In the genomic region with DNA sequence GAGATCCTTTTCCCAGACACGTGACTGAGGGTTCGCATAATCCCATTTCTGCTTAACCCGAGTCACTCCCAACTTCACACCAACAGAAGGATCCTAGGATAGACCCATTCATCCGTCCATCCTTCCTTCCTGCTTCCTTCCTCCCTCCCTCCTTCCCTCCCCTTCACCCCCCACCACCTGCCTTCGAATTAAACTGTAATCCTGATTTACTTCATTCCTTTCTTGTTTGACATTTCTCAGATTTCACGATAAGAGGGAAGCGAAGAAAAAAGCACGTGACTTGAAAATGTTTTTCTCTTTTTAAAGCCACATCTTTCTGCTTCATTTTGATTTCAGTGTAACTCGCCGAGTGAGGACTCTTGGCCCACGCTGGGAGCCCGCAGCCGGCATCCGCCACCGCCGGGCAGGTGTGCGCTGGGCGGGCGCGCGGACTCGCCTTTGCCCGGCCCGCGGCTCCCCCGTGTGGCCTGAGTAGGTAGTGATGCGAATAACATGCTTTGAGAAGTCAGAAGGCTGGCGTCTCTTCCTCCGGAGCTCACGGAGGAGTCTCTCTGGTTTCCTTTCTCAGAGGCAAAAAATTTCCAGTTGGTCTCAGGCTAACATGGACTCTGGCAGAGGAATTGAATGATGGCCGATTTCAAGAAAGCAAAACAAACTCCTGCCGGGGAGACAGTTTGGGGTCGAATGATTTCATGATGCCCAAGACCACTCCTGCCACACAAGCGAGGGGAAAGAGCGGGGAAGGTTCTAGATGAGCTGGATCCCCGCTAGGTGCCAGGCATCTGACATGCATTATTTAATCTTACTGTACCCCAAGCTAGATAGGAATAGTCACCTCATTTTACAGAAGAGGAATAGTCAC, we compare ENCODE assay signal across 9 cellular contexts.
DNase-seq lines count a peak whose midpoint lies in the region; ATAC-seq and TF ChIP-seq lines count a peak whose summit lies in the region.
"Had no signal": no experiment of that assay in that cellular context is flagged by ENCODE, and none has a peak within 500 bp of the region (broad histone marks: within the 10 kb centered on the region; RNA-seq: fewer than 3 reads in every experiment).

No MANE protein-coding gene starts in this region.

- H3K9me3 Mint-ChIP-seq in osteocyte (ENCODE audit: unreplicated experiment), result no peaks in the 10 kb centered on the region

- TF ChIP-seq CTCF in osteocyte (IDR thresholded peaks at IDR 0.05) (peak; percentile 98), thyroid gland (IDR thresholded peaks at IDR 0.05) (peak; percentile 67 to 96 (median 81))

- peaks cover 4% of the 10 kb centered on the region for H3K27me3 Mint-ChIP-seq in osteocyte (ENCODE audit: unreplicated experiment)

- peaks cover 9% of the 10 kb centered on the region for H3K36me3 Mint-ChIP-seq in osteocyte (ENCODE audit: unreplicated experiment)

- H3K4me1 ChIP-seq in SJSA1 (replicated peaks) (peaks cover 15% of the 10 kb centered on the region), thyroid gland (peaks cover 0 to 19% of the 10 kb centered on the region in 2 donors)

- H3K4me3 Mint-ChIP-seq in osteocyte (ENCODE audit: unreplicated experiment), result peak overlapping the region; percentile 58

- H3K27ac ChIP-seq in SJSA1 (no peak overlapping the region), thyroid gland (no peak overlapping the region)
- H3K27ac ChIP-seq: skin epidermis had no signal

- WGBS in thyroid gland, 2 donors, result 11 to 12% methylated on average over 36 of the region's 36 CpGs

- TF ChIP-seq EP300 in Ishikawa (IDR thresholded peaks at IDR 0.05; ENCODE audit: borderline replicate concordance), result no peak

- no peak for TF ChIP-seq POLR2A in thyroid gland (IDR thresholded peaks at IDR 0.05)

- H3K4me3 ChIP-seq in SJSA1, result no peak overlapping the region
- H3K4me3 ChIP-seq in thyroid gland (replicated peaks in 1 of 3), result peak overlapping the region in 1 of 3 donors; percentile 12

- peak; percentile 88 for TF ChIP-seq RAD21 in Ishikawa (IDR thresholded peaks at IDR 0.05; ENCODE audit: low read depth)

- DNase-seq in EH (ENCODE audit: low read depth) (peak; percentile 68), SJSA1 (ENCODE audit: low read depth in 1 of 2, low spot score in 2 of 2) (peak; percentile 65 to 81), globus pallidus (ENCODE audit: low spot score) (peak; percentile 63), osteocyte (ENCODE audit: extremely low spot score, unreplicated experiment) (peak; percentile 92), thyroid gland (peak; percentile 85 to 91)
- DNase-seq in activated naive CD4-positive, alpha-beta T cell (lab: John Stamatoyannopoulos, UW), result peak; percentile 35 to 85 (median 79)

- intact Hi-C loops in thyroid gland (cut with DNase I), result loop anchor here (5.0 to 10.0 kb wide), 3 partner anchors 326 to 634 kb away; no protein-coding TSS in a partner anchor

- no peaks in the 10 kb centered on the region for H3K9me3 ChIP-seq in SJSA1 (replicated peaks)
- H3K9me3 ChIP-seq in thyroid gland, result no peaks in the 10 kb centered on the region

- H3K27me3 ChIP-seq in SJSA1 (replicated peaks) (no peaks in the 10 kb centered on the region), thyroid gland (no peaks in the 10 kb centered on the region)

- no peak overlapping the region for H3K27ac Mint-ChIP-seq in osteocyte (ENCODE audit: unreplicated experiment)

- peak; percentile 91 for ATAC-seq in GM21619 (IDR thresholded peaks at IDR 0.05; ENCODE audit: unreplicated experiment)

- H3K4me1 Mint-ChIP-seq in osteocyte (ENCODE audit: unreplicated experiment), result peaks cover 16% of the 10 kb centered on the region

- H3K36me3 ChIP-seq in SJSA1 (no peaks in the 10 kb centered on the region), thyroid gland (no peaks in the 10 kb centered on the region)

TF ChIP-seq in Ishikawa, 13 proteins besides CTCF, POLR2A, EP300 and RAD21:
- no peak for TF ChIP-seq FOXM1 (IDR thresholded peaks at IDR 0.05; ENCODE audit: borderline replicate concordance, low read depth)
- TF ChIP-seq ZBTB7A (IDR thresholded peaks at IDR 0.05; ENCODE audit: low read depth), result no peak
- TF ChIP-seq EGR1 (IDR thresholded peaks at IDR 0.05), result no peak
- TF ChIP-seq, protein P1, sequence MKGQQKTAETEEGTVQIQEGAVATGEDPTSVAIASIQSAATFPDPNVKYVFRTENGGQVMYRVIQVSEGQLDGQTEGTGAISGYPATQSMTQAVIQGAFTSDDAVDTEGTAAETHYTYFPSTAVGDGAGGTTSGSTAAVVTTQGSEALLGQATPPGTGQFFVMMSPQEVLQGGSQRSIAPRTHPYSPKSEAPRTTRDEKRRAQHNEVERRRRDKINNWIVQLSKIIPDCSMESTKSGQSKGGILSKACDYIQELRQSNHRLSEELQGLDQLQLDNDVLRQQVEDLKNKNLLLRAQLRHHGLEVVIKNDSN (IDR thresholded peaks at IDR 0.05), result peak; percentile 8; the same call in 1 of the 2 replicates
- no peak for TF ChIP-seq NFIC (IDR thresholded peaks at IDR 0.05)
- no peak for TF ChIP-seq TCF12 (IDR thresholded peaks at IDR 0.05; ENCODE audit: low read depth)
- no peak for TF ChIP-seq CEBPB (IDR thresholded peaks at IDR 0.05)
- TF ChIP-seq, protein P2, sequence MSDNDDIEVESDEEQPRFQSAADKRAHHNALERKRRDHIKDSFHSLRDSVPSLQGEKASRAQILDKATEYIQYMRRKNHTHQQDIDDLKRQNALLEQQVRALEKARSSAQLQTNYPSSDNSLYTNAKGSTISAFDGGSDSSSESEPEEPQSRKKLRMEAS (IDR thresholded peaks at IDR 0.05), result peak; percentile 71
- no peak for TF ChIP-seq TAF1 (IDR thresholded peaks at IDR 0.05; ENCODE audit: low read depth)
- no peak for TF ChIP-seq TEAD4 (IDR thresholded peaks at IDR 0.05)
- TF ChIP-seq, protein P3, sequence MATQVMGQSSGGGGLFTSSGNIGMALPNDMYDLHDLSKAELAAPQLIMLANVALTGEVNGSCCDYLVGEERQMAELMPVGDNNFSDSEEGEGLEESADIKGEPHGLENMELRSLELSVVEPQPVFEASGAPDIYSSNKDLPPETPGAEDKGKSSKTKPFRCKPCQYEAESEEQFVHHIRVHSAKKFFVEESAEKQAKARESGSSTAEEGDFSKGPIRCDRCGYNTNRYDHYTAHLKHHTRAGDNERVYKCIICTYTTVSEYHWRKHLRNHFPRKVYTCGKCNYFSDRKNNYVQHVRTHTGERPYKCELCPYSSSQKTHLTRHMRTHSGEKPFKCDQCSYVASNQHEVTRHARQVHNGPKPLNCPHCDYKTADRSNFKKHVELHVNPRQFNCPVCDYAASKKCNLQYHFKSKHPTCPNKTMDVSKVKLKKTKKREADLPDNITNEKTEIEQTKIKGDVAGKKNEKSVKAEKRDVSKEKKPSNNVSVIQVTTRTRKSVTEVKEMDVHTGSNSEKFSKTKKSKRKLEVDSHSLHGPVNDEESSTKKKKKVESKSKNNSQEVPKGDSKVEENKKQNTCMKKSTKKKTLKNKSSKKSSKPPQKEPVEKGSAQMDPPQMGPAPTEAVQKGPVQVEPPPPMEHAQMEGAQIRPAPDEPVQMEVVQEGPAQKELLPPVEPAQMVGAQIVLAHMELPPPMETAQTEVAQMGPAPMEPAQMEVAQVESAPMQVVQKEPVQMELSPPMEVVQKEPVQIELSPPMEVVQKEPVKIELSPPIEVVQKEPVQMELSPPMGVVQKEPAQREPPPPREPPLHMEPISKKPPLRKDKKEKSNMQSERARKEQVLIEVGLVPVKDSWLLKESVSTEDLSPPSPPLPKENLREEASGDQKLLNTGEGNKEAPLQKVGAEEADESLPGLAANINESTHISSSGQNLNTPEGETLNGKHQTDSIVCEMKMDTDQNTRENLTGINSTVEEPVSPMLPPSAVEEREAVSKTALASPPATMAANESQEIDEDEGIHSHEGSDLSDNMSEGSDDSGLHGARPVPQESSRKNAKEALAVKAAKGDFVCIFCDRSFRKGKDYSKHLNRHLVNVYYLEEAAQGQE (IDR thresholded peaks at IDR 0.05; ENCODE audit: low read depth), result no peak
- TF ChIP-seq YY1 (IDR thresholded peaks at IDR 0.05; ENCODE audit: low read depth), result no peak
- no peak for TF ChIP-seq CREB1 (IDR thresholded peaks at IDR 0.05; ENCODE audit: low read depth)
